Comparison of ENCODE assay signal across 35 cellular contexts in the genomic region with DNA sequence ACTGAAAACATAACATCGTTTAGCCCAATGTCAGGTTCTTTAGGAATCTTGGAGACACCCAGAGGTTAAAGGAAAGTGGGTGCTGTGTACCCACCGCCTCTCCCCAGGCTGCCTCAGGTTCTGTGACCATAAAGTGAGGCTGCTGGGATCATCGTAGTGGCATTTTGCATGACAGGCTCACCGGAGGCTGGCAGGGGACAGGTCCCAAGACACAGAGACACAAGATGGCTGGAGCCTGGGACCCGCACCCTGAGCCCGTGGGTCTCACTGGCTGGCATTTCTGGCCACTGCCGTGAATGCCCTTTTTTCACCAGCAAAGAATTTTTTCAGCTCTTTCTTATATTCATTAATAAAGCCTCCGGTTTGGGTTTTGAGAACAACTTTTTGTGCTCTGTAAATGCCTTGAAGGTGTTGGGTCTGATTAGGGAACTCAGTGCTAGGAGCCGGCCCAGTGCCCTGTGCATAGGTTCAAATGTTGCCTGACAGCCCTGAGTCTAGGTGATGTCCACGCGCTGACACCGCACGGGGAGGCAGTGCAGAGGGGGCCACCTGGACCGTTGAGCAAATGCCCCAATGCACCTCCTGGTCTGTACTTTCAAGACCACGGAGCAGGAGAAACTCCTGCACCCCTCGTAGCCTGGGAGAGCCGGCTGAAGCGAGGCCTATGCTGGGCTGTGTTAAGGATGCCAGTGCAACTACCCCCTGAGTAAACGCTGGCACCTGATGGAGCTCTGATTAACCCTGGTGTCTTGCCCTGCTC.
"Had no signal": no experiment of that assay in that cellular context is flagged by ENCODE, and none has a peak within 500 bp of the region (broad histone marks: within the 10 kb centered on the region; RNA-seq: fewer than 3 reads in every experiment).

No MANE protein-coding gene starts in this region.

- ATAC-seq: activated CD4-positive, alpha-beta T cell treated with anti-CD3 and anti-CD28 coated beads for 36 hours; activated CD8-positive, alpha-beta memory T cell treated with anti-CD3 and anti-CD28 coated beads, Interleukin-2, amount 10 ng/mL, durations not matched to agents 7 days and 5 days; activated CD8-positive, alpha-beta T cell treated with anti-CD3 and anti-CD28 coated beads, Interleukin-2, amount 10 ng/mL, durations not matched to agents 7 days and 5 days; activated naive CD8-positive, alpha-beta T cell treated with anti-CD3 and anti-CD28 coated beads, Interleukin-2, amount 50 U/mL, for 24 hours; effector memory CD8-positive, alpha-beta T cell; foreskin keratinocyte; gastrocnemius medialis; T-helper 17 cell had no signal

- H3K27ac ChIP-seq: adrenal gland, ascending aorta, breast epithelium, cardiac muscle cell, esophagus muscularis mucosa, foreskin keratinocyte, gastrocnemius medialis had no signal

- H3K4me3 ChIP-seq: adrenal gland, ascending aorta, breast epithelium, cardiac muscle cell, esophagus muscularis mucosa, gastrocnemius medialis had no signal

- FAIRE-seq: colon had no signal

- H3K36me3 Mint-ChIP-seq: activated CD4-positive, alpha-beta memory T cell treated with anti-CD3 and anti-CD28 coated beads for 36 hours; activated CD8-positive, alpha-beta memory T cell treated with anti-CD3 and anti-CD28 coated beads, Interleukin-2, amount 10 ng/mL, durations not matched to agents 7 days and 5 days; activated naive CD4-positive, alpha-beta T cell treated with anti-CD3 and anti-CD28 coated beads, Interleukin-2, amount 50 U/mL, for 24 hours; activated naive CD8-positive, alpha-beta T cell treated with anti-CD3 and anti-CD28 coated beads for 36 hours; brain had no signal

- H3K27me3 ChIP-seq: adrenal gland, ascending aorta, cardiac muscle cell, esophagus muscularis mucosa, foreskin keratinocyte had no signal

- H3K36me3 ChIP-seq: adrenal gland, ascending aorta, breast epithelium, cardiac muscle cell, esophagus muscularis mucosa, gastrocnemius medialis had no signal

- H3K4me3 Mint-ChIP-seq: activated CD4-positive, alpha-beta memory T cell treated with anti-CD3 and anti-CD28 coated beads for 36 hours; activated CD4-positive, alpha-beta T cell treated with anti-CD3 and anti-CD28 coated beads for 36 hours; activated CD4-positive, alpha-beta T cell treated with anti-CD3 and anti-CD28 coated beads, Interleukin-2, amount 10 ng/mL, durations not matched to agents 24 days and 14 days; activated CD8-positive, alpha-beta memory T cell treated with anti-CD3 and anti-CD28 coated beads, Interleukin-2, amount 10 ng/mL, durations not matched to agents 7 days and 5 days; activated CD8-positive, alpha-beta T cell treated with anti-CD3 and anti-CD28 coated beads, Interleukin-2, amount 10 ng/mL, durations not matched to agents 7 days and 5 days; activated naive CD4-positive, alpha-beta T cell treated with anti-CD3 and anti-CD28 coated beads for 36 hours; activated naive CD4-positive, alpha-beta T cell treated with anti-CD3 and anti-CD28 coated beads, Interleukin-2, amount 50 U/mL, for 24 hours; activated naive CD8-positive, alpha-beta T cell treated with anti-CD3 and anti-CD28 coated beads for 36 hours; activated naive CD8-positive, alpha-beta T cell treated with anti-CD3 and anti-CD28 coated beads, Interleukin-2, amount 50 U/mL, for 24 hours; activated T-helper 1 cell treated with anti-CD3 and anti-CD28 coated beads, Interleukin-12 subunit alpha, Interleukin-12 subunit beta, Interleukin-2, Interleukin-4 antibody, amounts not matched to agents 30 ng/mL and 10 ng/mL and 1 ng/mL, durations not matched to agents 14 hours and 24 hours and 36 hours; central memory CD8-positive, alpha-beta T cell; effector memory CD8-positive, alpha-beta T cell; T-helper 17 cell had no signal

- H3K9me3 Mint-ChIP-seq: activated CD4-positive, alpha-beta memory T cell treated with anti-CD3 and anti-CD28 coated beads for 36 hours; activated CD4-positive, alpha-beta T cell treated with anti-CD3 and anti-CD28 coated beads, Interleukin-2, amount 10 ng/mL, durations not matched to agents 24 days and 14 days; activated naive CD4-positive, alpha-beta T cell treated with anti-CD3 and anti-CD28 coated beads for 36 hours; activated naive CD4-positive, alpha-beta T cell treated with anti-CD3 and anti-CD28 coated beads, Interleukin-2, amount 50 U/mL, for 24 hours; activated naive CD8-positive, alpha-beta T cell treated with anti-CD3 and anti-CD28 coated beads for 36 hours; activated naive CD8-positive, alpha-beta T cell treated with anti-CD3 and anti-CD28 coated beads, Interleukin-2, amount 50 U/mL, for 24 hours; activated T-helper 1 cell treated with anti-CD3 and anti-CD28 coated beads, Interleukin-12 subunit alpha, Interleukin-12 subunit beta, Interleukin-2, Interleukin-4 antibody, amounts not matched to agents 30 ng/mL and 10 ng/mL and 1 ng/mL, durations not matched to agents 14 hours and 24 hours and 36 hours; activated T-helper 2 cell treated with anti-CD3 and anti-CD28 coated beads, Interferon-gamma antibody, Interleukin-2, Interleukin-4, amounts not matched to agents 10 μg/mL and 5 μg/mL and 100 μg/mL, durations not matched to agents 14 hours and 24 hours and 36 hours; central memory CD8-positive, alpha-beta T cell; effector memory CD8-positive, alpha-beta T cell had no signal

- H3K27ac Mint-ChIP-seq: activated CD4-positive, alpha-beta memory T cell treated with anti-CD3 and anti-CD28 coated beads for 36 hours; activated CD4-positive, alpha-beta T cell treated with anti-CD3 and anti-CD28 coated beads for 36 hours; activated CD4-positive, alpha-beta T cell treated with anti-CD3 and anti-CD28 coated beads, Interleukin-2, amount 10 ng/mL, durations not matched to agents 24 days and 14 days; activated CD8-positive, alpha-beta memory T cell treated with anti-CD3 and anti-CD28 coated beads, Interleukin-2, amount 10 ng/mL, durations not matched to agents 7 days and 5 days; activated CD8-positive, alpha-beta T cell treated with anti-CD3 and anti-CD28 coated beads, Interleukin-2, amount 10 ng/mL, durations not matched to agents 7 days and 5 days; activated naive CD4-positive, alpha-beta T cell treated with anti-CD3 and anti-CD28 coated beads for 36 hours; activated naive CD4-positive, alpha-beta T cell treated with anti-CD3 and anti-CD28 coated beads, Interleukin-2, amount 50 U/mL, for 24 hours; activated naive CD8-positive, alpha-beta T cell treated with anti-CD3 and anti-CD28 coated beads for 36 hours; activated naive CD8-positive, alpha-beta T cell treated with anti-CD3 and anti-CD28 coated beads, Interleukin-2, amount 50 U/mL, for 24 hours; activated T-helper 1 cell treated with anti-CD3 and anti-CD28 coated beads, Interleukin-12 subunit alpha, Interleukin-12 subunit beta, Interleukin-2, Interleukin-4 antibody, amounts not matched to agents 30 ng/mL and 10 ng/mL and 1 ng/mL, durations not matched to agents 14 hours and 24 hours and 36 hours; activated T-helper 2 cell treated with anti-CD3 and anti-CD28 coated beads, Interferon-gamma antibody, Interleukin-2, Interleukin-4, amounts not matched to agents 10 μg/mL and 5 μg/mL and 100 μg/mL, durations not matched to agents 14 hours and 24 hours and 36 hours; effector memory CD8-positive, alpha-beta T cell; T-helper 17 cell had no signal

- H3K4me1 Mint-ChIP-seq: activated CD4-positive, alpha-beta T cell treated with anti-CD3 and anti-CD28 coated beads for 36 hours; activated CD4-positive, alpha-beta T cell treated with anti-CD3 and anti-CD28 coated beads, Interleukin-2, amount 10 ng/mL, durations not matched to agents 24 days and 14 days; activated CD8-positive, alpha-beta memory T cell treated with anti-CD3 and anti-CD28 coated beads, Interleukin-2, amount 10 ng/mL, durations not matched to agents 7 days and 5 days; activated naive CD4-positive, alpha-beta T cell treated with anti-CD3 and anti-CD28 coated beads, Interleukin-2, amount 50 U/mL, for 24 hours; activated naive CD8-positive, alpha-beta T cell treated with anti-CD3 and anti-CD28 coated beads, Interleukin-2, amount 50 U/mL, for 24 hours had no signal

- H3K4me1 ChIP-seq: ascending aorta, breast epithelium, esophagus muscularis mucosa, foreskin keratinocyte, gastrocnemius medialis had no signal

- DNase-seq: activated CD4-positive, alpha-beta memory T cell treated with anti-CD3 and anti-CD28 coated beads for 36 hours; activated CD4-positive, alpha-beta T cell treated with anti-CD3 and anti-CD28 coated beads for 36 hours; activated CD4-positive, alpha-beta T cell treated with anti-CD3 and anti-CD28 coated beads, Interleukin-2, amount 10 ng/mL, durations not matched to agents 24 days and 14 days; activated CD4-positive, CD25-positive, alpha-beta regulatory T cell; activated CD4-positive, CD25-positive, alpha-beta regulatory T cell treated with anti-CD3 and anti-CD28 coated beads, Interleukin-2, amount 50 U/mL, for 72 hours; activated CD8-positive, alpha-beta memory T cell treated with anti-CD3 and anti-CD28 coated beads, Interleukin-2, amount 10 ng/mL, durations not matched to agents 7 days and 5 days; activated CD8-positive, alpha-beta memory T cell treated with anti-CD3 and anti-CD28 coated beads, Interleukin-2, amount 50 U/mL, for 4 hours; activated CD8-positive, alpha-beta T cell treated with anti-CD3 and anti-CD28 coated beads, Interleukin-2, amount 10 ng/mL, durations not matched to agents 7 days and 5 days; activated effector memory CD4-positive, alpha-beta T cell treated with anti-CD3 and anti-CD28 coated beads, Interleukin-2, amount 50 U/mL, for 16 hours; activated naive CD4-positive, alpha-beta T cell treated with anti-CD3 and anti-CD28 coated beads for 36 hours; activated naive CD8-positive, alpha-beta T cell treated with anti-CD3 and anti-CD28 coated beads for 36 hours; activated naive CD8-positive, alpha-beta T cell treated with anti-CD3 and anti-CD28 coated beads, Interleukin-2, amount 50 U/mL, for 24 hours; activated T-cell treated with anti-CD3 and anti-CD28 coated beads, Interleukin-2, amount 50 U/mL, for 1 hour; activated T-cell treated with anti-CD3 and anti-CD28 coated beads, Interleukin-2, amount 50 U/mL, for 48 hours; adrenal gland; amygdala; cortex of kidney; dermis blood vessel endothelial cell; effector CD4-positive, alpha-beta T cell; effector memory CD8-positive, alpha-beta T cell; erythroblast; foreskin keratinocyte; gastrocnemius medialis; T-helper 1 cell; T-helper 17 cell had no signal

- H3K9me3 ChIP-seq: adrenal gland, ascending aorta, breast epithelium, esophagus muscularis mucosa, gastrocnemius medialis had no signal
